9 cellular contexts compared by ENCODE assay signal in the genomic region with DNA sequence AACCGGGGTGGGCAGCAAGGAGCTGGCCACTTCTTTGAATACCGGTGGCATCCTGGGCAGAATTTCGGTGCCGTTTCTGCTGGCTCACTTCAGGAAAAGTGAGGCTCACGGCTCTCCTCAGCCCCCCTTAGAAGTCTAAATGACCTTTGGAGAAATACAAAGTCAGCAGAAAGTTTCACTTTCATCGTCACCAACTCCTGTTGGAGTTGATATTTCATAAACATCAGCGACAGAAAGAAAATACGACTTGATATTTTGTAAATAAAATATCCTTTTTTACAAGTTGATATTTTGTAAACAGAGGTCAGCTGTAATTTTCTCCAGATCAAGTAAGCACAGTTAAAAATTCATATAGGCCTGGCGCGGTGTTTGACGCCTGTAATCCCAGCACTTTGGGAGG. TPM values are rescaled to one million over a fixed set of nuclear protein-coding genes. Genes with fewer than 3 reads are reported as not detected.
DNase-seq lines count a peak whose midpoint lies in the region; ATAC-seq and TF ChIP-seq lines count a peak whose summit lies in the region.
"Had no signal": no experiment of that assay in that cellular context is flagged by ENCODE, and none has a peak within 500 bp of the region (broad histone marks: within the 10 kb centered on the region; RNA-seq: fewer than 3 reads in every experiment).

No MANE protein-coding gene starts in this region.

- H3K9me3 ChIP-seq in AG04450 (ENCODE audit: control insufficient read depth, insufficient read depth, low read length) = peaks cover 73% of the 10 kb centered on the region

- H3K4me1 Mint-ChIP-seq in dendritic cell treated with granulocyte-macrophage colony-stimulating factor and Interleukin-4, amounts not matched to agents 40 ng/mL and 50 ng/mL, for 4 days (ENCODE audit: low read depth) = peaks cover 8% of the 10 kb centered on the region
- peaks cover 9 to 31% (median 20%) of the 10 kb centered on the region in 4 donors for H3K4me1 Mint-ChIP-seq in naive thymus-derived CD8-positive, alpha-beta T cell

- CTCF ChIA-PET in AG04450 (lab: Charles Lee) = no interaction called here

- peak overlapping the region; percentile 87 for H3K4me3 ChIP-seq in AG04450 (ENCODE audit: low read depth, low read length)
- H3K4me3 ChIP-seq in LNCaP clone FGC (ENCODE audit: low read depth, low read length) = peak overlapping the region; percentile 78

- no peak for TF ChIP-seq CTCF in AG04450 (IDR thresholded peaks at IDR 0.05; ENCODE audit: low read depth, low read length)
- TF ChIP-seq CTCF in LNCaP clone FGC (IDR thresholded peaks at IDR 0.05; ENCODE audit: control insufficient read depth, extremely low read depth, insufficient read depth) = no peak

- POLR2A ChIA-PET in AG04450 (lab: Yijun Ruan, JAX) = interaction anchor here (2.3 kb wide), 1 partner anchor 23 kb away, joined by 18 read pairs; the partner anchor contains the start of gene ZNF263
- POLR2A ChIA-PET in naive thymus-derived CD8-positive, alpha-beta T cell (lab: Charles Lee) = interaction anchor here (0.6 to 5.2 kb wide), 14 partner anchors 10 to 152 kb away, joined by 3 to 59 read pairs (median 6); partner anchors contain the start of genes ZNF174, ZNF263 and ZSCAN32

- intact Hi-C loops in dendritic cell treated with granulocyte-macrophage colony-stimulating factor and Interleukin-4, amounts not matched to agents 40 ng/mL and 50 ng/mL, for 4 days (cut with micrococcal nuclease) = loop anchor here (5.0 kb wide), 1 partner anchor 151 kb away; no protein-coding TSS in a partner anchor

- H3K27me3 Mint-ChIP-seq in dendritic cell treated with granulocyte-macrophage colony-stimulating factor and Interleukin-4, amounts not matched to agents 40 ng/mL and 50 ng/mL, for 4 days = no peaks in the 10 kb centered on the region
- no peaks in the 10 kb centered on the region for H3K27me3 Mint-ChIP-seq in naive thymus-derived CD8-positive, alpha-beta T cell

- DNase-seq in AG04450 (ENCODE audit: low read depth, low spot score) (no peak), LNCaP clone FGC (ENCODE audit: low read depth) (no peak), NCI-H2171 (lab: John Stamatoyannopoulos, UW) (no peak), AG08395 (ENCODE audit: low spot score) (no peak)
- no peak for DNase-seq in naive thymus-derived CD8-positive, alpha-beta T cell

- no peak for ATAC-seq in naive thymus-derived CD8-positive, alpha-beta T cell
- ATAC-seq in GM19395 (IDR thresholded peaks at IDR 0.05; ENCODE audit: unreplicated experiment) (no peak), HG03565 (IDR thresholded peaks at IDR 0.05; ENCODE audit: unreplicated experiment) (no peak)

- H3K27me3 ChIP-seq in AG04450 (ENCODE audit: control insufficient read depth, insufficient read depth, low read length) = no peaks in the 10 kb centered on the region

- H3K27ac ChIP-seq in AG04450 (ENCODE audit: low read depth, low read length) = peak overlapping the region; percentile 96

- peaks cover 81% of the 10 kb centered on the region for H3K36me3 Mint-ChIP-seq in dendritic cell treated with granulocyte-macrophage colony-stimulating factor and Interleukin-4, amounts not matched to agents 40 ng/mL and 50 ng/mL, for 4 days (ENCODE audit: low read depth)
- H3K36me3 Mint-ChIP-seq in naive thymus-derived CD8-positive, alpha-beta T cell = peaks cover 29 to 78% (median 45%) of the 10 kb centered on the region in 3 donors

- peak overlapping the region; percentile 90 for H3K27ac Mint-ChIP-seq in dendritic cell treated with granulocyte-macrophage colony-stimulating factor and Interleukin-4, amounts not matched to agents 40 ng/mL and 50 ng/mL, for 4 days
- peak overlapping the region; percentile 37 to 94 (median 80) for H3K27ac Mint-ChIP-seq in naive thymus-derived CD8-positive, alpha-beta T cell

- H3K9me3 Mint-ChIP-seq in dendritic cell treated with granulocyte-macrophage colony-stimulating factor and Interleukin-4, amounts not matched to agents 40 ng/mL and 50 ng/mL, for 4 days = peaks cover 70% of the 10 kb centered on the region
- peaks cover 0 to 80% (median 23%) of the 10 kb centered on the region in 9 donors for H3K9me3 Mint-ChIP-seq in naive thymus-derived CD8-positive, alpha-beta T cell

- peak overlapping the region; percentile 80 for H3K4me3 Mint-ChIP-seq in dendritic cell treated with granulocyte-macrophage colony-stimulating factor and Interleukin-4, amounts not matched to agents 40 ng/mL and 50 ng/mL, for 4 days
- peak overlapping the region; percentile 75 to 90 (median 84) for H3K4me3 Mint-ChIP-seq in naive thymus-derived CD8-positive, alpha-beta T cell

RNA-seq across cellular contexts. Expression of gene ZNF75A, which starts 0.8 kb away (rescaled TPM):
- polyA plus RNA-seq in AG04450 (2011; rRNA removed) = 15.9 and 20.3 TPM in 2 replicates
- polyA minus RNA-seq in AG04450 (2011; rRNA and poly(A)+ RNA removed) = 10.9 and 13.9 TPM in 2 replicates
- total RNA-seq in naive thymus-derived CD8-positive, alpha-beta T cell = 100 to 1,000 TPM; 117 to 128 TPM
- 10 to 100 TPM; 18.2 to 32.3 (median 23.6) TPM for polyA plus RNA-seq in naive thymus-derived CD8-positive, alpha-beta T cell

RNA-seq across cellular contexts. Expression of gene TIGD7, which starts 0.8 kb away (rescaled TPM):
- polyA plus RNA-seq in AG04450 (2011; rRNA removed) = 4.4 and 5.3 TPM in 2 replicates
- 3.6 and 3.8 TPM in 2 replicates for polyA minus RNA-seq in AG04450 (2011; rRNA and poly(A)+ RNA removed)
- 10 to 100 TPM; 12.6 to 15.6 TPM for total RNA-seq in naive thymus-derived CD8-positive, alpha-beta T cell
- polyA plus RNA-seq in naive thymus-derived CD8-positive, alpha-beta T cell = 1 to 10 TPM; 5.8 to 7.0 (median 5.8) TPM

RNA-seq across cellular contexts. Expression of gene ZNF263, which starts 22.8 kb away (rescaled TPM):
- 13.2 and 22.5 TPM in 2 replicates for polyA plus RNA-seq in AG04450 (2011; rRNA removed)
- 16.3 and 18.3 TPM in 2 replicates for polyA minus RNA-seq in AG04450 (2011; rRNA and poly(A)+ RNA removed)
- total RNA-seq in naive thymus-derived CD8-positive, alpha-beta T cell = 10 to 100 TPM; 53.5 to 60.1 TPM
- polyA plus RNA-seq in naive thymus-derived CD8-positive, alpha-beta T cell = 10 to 100 TPM; 33.9 to 62.2 (median 54.2) TPM

RNA-seq across cellular contexts. Expression of gene OR2C1, which starts 49.6 kb away (rescaled TPM):
- polyA plus RNA-seq in AG04450 (2011; rRNA removed) = 0.07 and 0.09 TPM in 2 replicates
- 0.28 TPM in 1 of 2 replicates, not detected in the other for polyA minus RNA-seq in AG04450 (2011; rRNA and poly(A)+ RNA removed)
- not detected for total RNA-seq in naive thymus-derived CD8-positive, alpha-beta T cell
- polyA plus RNA-seq in naive thymus-derived CD8-positive, alpha-beta T cell = under 1 TPM in 2 of 3 donors, not detected in 1; 0.39 TPM
- total RNA-seq: NCI-H460 had no signal

RNA-seq across cellular contexts. Expression of gene MEFV, which starts 49.6 kb away (rescaled TPM):
- not detected in 2 replicates for polyA plus RNA-seq in AG04450 (2011; rRNA removed)
- polyA minus RNA-seq in AG04450 (2011; rRNA and poly(A)+ RNA removed) = not detected in 2 replicates
- total RNA-seq in naive thymus-derived CD8-positive, alpha-beta T cell = under 1 TPM; 0.41 to 0.60 TPM
- polyA plus RNA-seq in naive thymus-derived CD8-positive, alpha-beta T cell = not detected
- total RNA-seq: NCI-H460 had no signal
